ENCODE assay signal across 8 cellular contexts in the genomic region with DNA sequence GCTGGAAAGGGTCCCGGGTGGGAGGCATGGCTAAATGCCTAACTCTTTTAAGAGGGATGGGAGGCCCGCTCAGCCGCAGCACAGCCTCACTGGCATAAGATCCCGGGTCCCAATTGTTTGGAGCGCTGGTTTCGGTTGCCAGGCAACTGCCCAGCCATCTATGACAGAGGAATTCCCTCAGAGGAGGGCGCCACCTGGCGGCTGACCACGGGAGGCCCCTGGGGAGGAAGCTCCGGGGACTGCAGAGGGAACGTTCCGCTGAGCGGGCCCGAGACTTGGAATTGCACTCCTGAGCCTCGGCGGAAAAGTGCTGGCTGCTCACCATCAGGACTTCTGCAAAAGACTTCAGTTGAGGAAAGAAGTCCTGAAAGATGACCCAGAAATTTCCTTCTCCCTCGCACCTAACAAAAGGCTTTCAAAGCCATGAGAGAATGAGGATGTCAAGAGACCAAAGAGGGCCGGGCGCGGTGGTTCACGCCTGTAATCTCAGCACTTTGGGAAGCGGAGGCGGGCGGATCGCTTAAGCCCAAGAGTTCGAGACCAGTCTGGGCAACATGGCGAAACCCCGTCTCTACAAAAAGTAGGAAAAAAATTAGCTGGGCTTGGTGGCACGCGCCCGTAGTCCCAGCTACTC. TPM values are rescaled to one million over a fixed set of nuclear protein-coding genes. Genes with fewer than 3 reads are reported as not detected.
DNase-seq lines count a peak whose midpoint lies in the region; ATAC-seq and TF ChIP-seq lines count a peak whose summit lies in the region.

No MANE protein-coding gene starts in this region.

- H3K4me3 ChIP-seq in HUES64 (ENCODE audit: low read length), result peak overlapping the region; percentile 48
- peak overlapping the region; percentile 77 for H3K4me3 ChIP-seq in OCI-LY3 (ENCODE audit: low read length)
- H3K4me3 ChIP-seq in epithelial cell of proximal tubule (ENCODE audit: low read depth, low read length), result peak overlapping the region; percentile 35
- H3K4me3 ChIP-seq in mucosa of rectum (ENCODE audit: low read length in 2 of 2), result peak overlapping the region; percentile 17 to 53

- H3K4me1 ChIP-seq in HUES64 (ENCODE audit: insufficient read depth, low read length), result 0 out of 2 replicates have a peak, but pooled peaks cover 4% of the 10 kb centered on the region
- H3K4me1 ChIP-seq in OCI-LY3 (ENCODE audit: low read length), result no peaks in the 10 kb centered on the region; the same call in 1 of the 2 replicates
- H3K4me1 ChIP-seq in mucosa of rectum (ENCODE audit: control insufficient read depth in 2 of 2, insufficient read depth in 2 of 2, low read length in 2 of 2), result peaks cover 24 to 28% of the 10 kb centered on the region in 2 donors

- H3K4me2 ChIP-seq in OCI-LY3 (ENCODE audit: low read length), result peak overlapping the region; percentile 92

- peak; percentile 60 for ATAC-seq in GM19455 (IDR thresholded peaks at IDR 0.05; ENCODE audit: unreplicated experiment)

- H3K9me3 ChIP-seq in HUES64 (ENCODE audit: insufficient read depth, low read depth, low read length) (no peaks in the 10 kb centered on the region), OCI-LY3 (ENCODE audit: insufficient read depth, low read length) (no peaks in the 10 kb centered on the region), mucosa of rectum (ENCODE audit: control insufficient read depth in 2 of 2, low read length in 2 of 2) (no peaks in the 10 kb centered on the region)

- 6% methylated on average over 31 of the region's 31 CpGs for WGBS in HUES64

- DNase-seq in CD1c-positive myeloid dendritic cell (ENCODE audit: extremely low spot score), result peak; percentile 95
- DNase-seq in activated T-cell treated with anti-CD3 and anti-CD28 coated beads for 4 hours, result peak; percentile 88
- no peak for DNase-seq in epithelial cell of proximal tubule (ENCODE audit: low read depth)
- DNase-seq in stimulated activated CD8-positive, alpha-beta memory T cell treated with anti-CD3 and anti-CD28 coated beads, Interleukin-4, amount 100 ng/mL, for 1 hour (ENCODE audit: low read depth in 2 of 2, low spot score in 1 of 2), result peak; percentile 83 to 85

- H4K20me1 ChIP-seq in OCI-LY3 (ENCODE audit: insufficient read depth, low read length), result no peaks in the 10 kb centered on the region

- no peaks in the 10 kb centered on the region for H3K36me3 ChIP-seq in HUES64 (ENCODE audit: insufficient read depth, low read length)
- H3K36me3 ChIP-seq in OCI-LY3 (replicated peaks; ENCODE audit: low read depth, low read length), result no peaks in the 10 kb centered on the region
- no peaks in the 10 kb centered on the region for H3K36me3 ChIP-seq in mucosa of rectum (ENCODE audit: control insufficient read depth in 2 of 2, insufficient read depth in 2 of 2, low read length in 2 of 2)

- H3K9ac ChIP-seq in HUES64 (ENCODE audit: low read depth, low read length) (no peak overlapping the region), OCI-LY3 (ENCODE audit: low read length) (peak overlapping the region; percentile 16; the same call in 1 of the 2 replicates), mucosa of rectum (ENCODE audit: low read depth in 1 of 2, low read length in 2 of 2) (no peak overlapping the region)

- no peaks in the 10 kb centered on the region for H3K79me2 ChIP-seq in OCI-LY3 (ENCODE audit: low read length)

- TF ChIP-seq CTCF in OCI-LY3 (IDR thresholded peaks at IDR 0.05; ENCODE audit: low read depth, low read length) (peak; percentile 80), epithelial cell of proximal tubule (conservative IDR thresholded peaks at IDR 0.05; ENCODE audit: low read depth, low read length) (peak; percentile 98)

- peak overlapping the region; percentile 27; the same call in 1 of the 2 replicates for H2AFZ ChIP-seq in OCI-LY3 (ENCODE audit: low read depth, low read length)

- H3K27ac ChIP-seq in HUES64 (ENCODE audit: low read depth, low read length) (no peak overlapping the region), OCI-LY3 (ENCODE audit: low read length) (no peak overlapping the region), mucosa of rectum (ENCODE audit: low read depth in 2 of 2, low read length in 2 of 2) (no peak overlapping the region)

- H3K27me3 ChIP-seq in HUES64 (ENCODE audit: insufficient read depth, low read length), result peaks cover 68% of the 10 kb centered on the region
- peaks cover 7% of the 10 kb centered on the region for H3K27me3 ChIP-seq in OCI-LY3 (ENCODE audit: low read depth, low read length)
- H3K27me3 ChIP-seq in mucosa of rectum (ENCODE audit: control insufficient read depth in 2 of 2, insufficient read depth in 2 of 2, low read length in 2 of 2), result peaks cover 0 to 4% of the 10 kb centered on the region in 2 donors

RNA-seq across cellular contexts. Expression of a gene that starts 1.1 kb away (rescaled TPM):
- polyA plus RNA-seq in HUES64 (2013, experiment 1 of 2), result 0.35 TPM
- polyA plus RNA-seq in HUES64 (2013, experiment 2 of 2), result 0.57 TPM
- total RNA-seq in epithelial cell of proximal tubule, result 0.29 TPM in 1 of 2 replicates, not detected in the other

RNA-seq across cellular contexts. Expression of a gene that starts 22.2 kb away (rescaled TPM):
- polyA plus RNA-seq in HUES64 (2013, experiment 1 of 2), result 9.1 TPM
- 12.7 TPM for polyA plus RNA-seq in HUES64 (2013, experiment 2 of 2)
- total RNA-seq in epithelial cell of proximal tubule, result 12.5 and 13.1 TPM in 2 replicates

RNA-seq across cellular contexts. Expression of a gene that starts 37.0 kb away (rescaled TPM):
- 35.7 TPM for polyA plus RNA-seq in HUES64 (2013, experiment 1 of 2)
- 37.2 TPM for polyA plus RNA-seq in HUES64 (2013, experiment 2 of 2)
- total RNA-seq in epithelial cell of proximal tubule, result 33.6 and 44.5 TPM in 2 replicates
